In genomic region chr5:181245427-181246275, GRCh38 we compare ENCODE assay signal across 8 cellular contexts. TPM values are rescaled to one million over a fixed set of nuclear protein-coding genes. Genes with fewer than 3 reads are reported as not detected.
DNase-seq lines count a peak whose midpoint lies in the region; ATAC-seq and TF ChIP-seq lines count a peak whose summit lies in the region.

No MANE protein-coding gene starts in this region.

- peak overlapping the region; percentile 63 for H3K4me2 ChIP-seq in mesenchymal stem cell (ENCODE audit: low read length, poor library complexity, severe bottlenecking)

- H3K4me3 ChIP-seq in astrocyte of the spinal cord (ENCODE audit: low read depth, low read length) = peak overlapping the region; percentile 63
- peak overlapping the region; percentile 77 to 98 for H3K4me3 ChIP-seq in mesenchymal stem cell (ENCODE audit: insufficient read depth in 1 of 2, low read depth in 1 of 2, low read length in 2 of 2)

- peak; percentile 0 for ATAC-seq in GM18867 (IDR thresholded peaks at IDR 0.05; ENCODE audit: unreplicated experiment)
- ATAC-seq in HG03103 (IDR thresholded peaks at IDR 0.05; ENCODE audit: low read depth, unreplicated experiment) = peak; percentile 4
- no peak for ATAC-seq in omental fat pad (ENCODE audit: low FRiP score)

- H2BK120ac ChIP-seq in mesenchymal stem cell (ENCODE audit: low read depth, low read length) = peak overlapping the region; percentile 93

- peak overlapping the region; percentile 81 for H3K27ac ChIP-seq in mesenchymal stem cell (ENCODE audit: low read length, poor library complexity, severe bottlenecking)

- peak overlapping the region; percentile 93 for H4K91ac ChIP-seq in mesenchymal stem cell (ENCODE audit: low read length)

- no peaks in the 10 kb centered on the region for H3K27me3 ChIP-seq in mesenchymal stem cell (ENCODE audit: control insufficient read depth in 1 of 2, insufficient read depth in 1 of 2, low read length in 2 of 2)

- peaks cover 27% of the 10 kb centered on the region for H3K4me1 ChIP-seq in mesenchymal stem cell (ENCODE audit: control insufficient read depth, insufficient read depth, low read depth, low read length)

- no peak overlapping the region for H2AFZ ChIP-seq in mesenchymal stem cell (ENCODE audit: low read depth, low read length)

- DNase-seq in astrocyte of the spinal cord (ENCODE audit: low read depth, low spot score) (no peak), mesenchymal stem cell (no peak), NCI-H1694 (lab: John Stamatoyannopoulos, UW) (no peak), NCI-H2081 treated with DMSO at 0.1 percent for 48 hours (lab: John Stamatoyannopoulos, UW) (no peak), omental fat pad (ENCODE audit: low spot score) (no peak), NCI-H1694 treated with DMSO at 0.1 percent for 48 hours (lab: John Stamatoyannopoulos, UW) (no peak)

- H3K9me3 ChIP-seq in mesenchymal stem cell (ENCODE audit: control insufficient read depth, low read length) = no peaks in the 10 kb centered on the region

- H3K23ac ChIP-seq in mesenchymal stem cell (ENCODE audit: low read length in 2 of 2) = peak overlapping the region in 1 of 2 experiments; percentile 9

- H4K8ac ChIP-seq in mesenchymal stem cell (ENCODE audit: low read length) = peak overlapping the region; percentile 99

- in situ Hi-C loops in astrocyte of the spinal cord (cut with HindIII; ENCODE audit: low sequenced_read_pairs) = no loop called here

- peak overlapping the region in 1 of 2 experiments; percentile 28 for H3K14ac ChIP-seq in mesenchymal stem cell (ENCODE audit: low read length in 2 of 2)

- H3K9ac ChIP-seq in mesenchymal stem cell (ENCODE audit: low read length) = peak overlapping the region; percentile 96

- H2BK15ac ChIP-seq in mesenchymal stem cell (ENCODE audit: low read depth, poor library complexity, severe bottlenecking) = peak overlapping the region; percentile 93

- no peak overlapping the region for H2BK5ac ChIP-seq in mesenchymal stem cell (ENCODE audit: low read depth, low read length, poor library complexity, severe bottlenecking)

- TF ChIP-seq CTCF in astrocyte of the spinal cord (IDR thresholded peaks at IDR 0.05; ENCODE audit: low read depth, low read length) (no peak), omental fat pad (IDR thresholded peaks at IDR 0.05) (no peak)

- peak overlapping the region; percentile 49 to 94 for H3K18ac ChIP-seq in mesenchymal stem cell (ENCODE audit: low read depth in 1 of 2, low read length in 2 of 2)

- peak overlapping the region; percentile 73 to 97 for H3K4ac ChIP-seq in mesenchymal stem cell (ENCODE audit: low read depth in 1 of 2, low read length in 2 of 2)

- peak overlapping the region; percentile 59 for H2AK5ac ChIP-seq in mesenchymal stem cell (ENCODE audit: low read length, severe bottlenecking)

- H3K36me3 ChIP-seq in mesenchymal stem cell (ENCODE audit: control insufficient read depth in 1 of 2, insufficient read depth in 2 of 2, low read depth in 1 of 2, low read length in 2 of 2) = peaks cover 21 to 25% of the 10 kb centered on the region in 2 experiments

- 34% methylated on average over 34 of the region's 34 CpGs for whole genome bisulfite sequencing in mesenchymal stem cell

- H3K79me1 ChIP-seq in mesenchymal stem cell (replicated peaks; ENCODE audit: low read length, poor library complexity, severe bottlenecking) = no peaks in the 10 kb centered on the region

- peak overlapping the region; percentile 73 to 85 for H2BK12ac ChIP-seq in mesenchymal stem cell (ENCODE audit: low read length in 2 of 2)

RNA-seq across cellular contexts. Expression of gene RACK1, which starts 1.9 kb away (rescaled TPM):
- polyA plus RNA-seq in mesenchymal stem cell (2013, experiment 1 of 2) = 2,784 TPM
- polyA plus RNA-seq in mesenchymal stem cell (2013, experiment 2 of 2) = 2,751 TPM
- 1,000 to 10,000 TPM; 1,928 to 2,385 (median 2,165) TPM for total RNA-seq in omental fat pad

RNA-seq across cellular contexts. Expression of gene TRIM52, which starts 15.3 kb away (rescaled TPM):
- polyA plus RNA-seq in mesenchymal stem cell (2013, experiment 1 of 2) = 4.2 TPM
- polyA plus RNA-seq in mesenchymal stem cell (2013, experiment 2 of 2) = 4.0 TPM
- 10 to 100 TPM in 3 of 4 donors, 1 to 10 TPM in 1; 9.8 to 19.7 (median 14.5) TPM for total RNA-seq in omental fat pad

RNA-seq across cellular contexts. Expression of gene TRIM41, which starts 22.6 kb away (rescaled TPM):
- polyA plus RNA-seq in mesenchymal stem cell (2013, experiment 1 of 2) = 19.1 TPM
- polyA plus RNA-seq in mesenchymal stem cell (2013, experiment 2 of 2) = 19.0 TPM
- 10 to 100 TPM in 3 of 4 donors, 1 to 10 TPM in 1; 9.8 to 16.4 (median 12.6) TPM for total RNA-seq in omental fat pad

RNA-seq across cellular contexts. Expression of gene TRIM7, which starts 40.7 kb away (rescaled TPM):
- polyA plus RNA-seq in mesenchymal stem cell (2013, experiment 1 of 2) = 1.8 TPM
- 1.4 TPM for polyA plus RNA-seq in mesenchymal stem cell (2013, experiment 2 of 2)
- total RNA-seq in omental fat pad = 1 to 10 TPM in 2 of 4 donors, under 1 TPM in 2; 0.79 to 2.9 (median 1.1) TPM
